7 cellular contexts compared by ENCODE assay signal in genomic region chr5:1339139-1339817, GRCh38. TPM values are rescaled to one million over a fixed set of nuclear protein-coding genes. Genes with fewer than 3 reads are reported as not detected.
"Had no signal": no experiment of that assay in that cellular context is flagged by ENCODE, and none has a peak within 500 bp of the region (broad histone marks: within the 10 kb centered on the region; RNA-seq: fewer than 3 reads in every experiment).

No MANE protein-coding gene starts in this region.

RNA-seq across cellular contexts. Expression of gene TERT, which starts 44.4 kb away (rescaled TPM):
- total RNA-seq: body of pancreas, dermis microvascular lymphatic vessel endothelial cell, endothelial cell of umbilical vein, fibroblast of lung, fibroblast of villous mesenchyme, gastroesophageal sphincter, glomerular endothelial cell had no signal
- polyA plus RNA-seq: fibroblast of lung had no signal
